In the genomic region with DNA sequence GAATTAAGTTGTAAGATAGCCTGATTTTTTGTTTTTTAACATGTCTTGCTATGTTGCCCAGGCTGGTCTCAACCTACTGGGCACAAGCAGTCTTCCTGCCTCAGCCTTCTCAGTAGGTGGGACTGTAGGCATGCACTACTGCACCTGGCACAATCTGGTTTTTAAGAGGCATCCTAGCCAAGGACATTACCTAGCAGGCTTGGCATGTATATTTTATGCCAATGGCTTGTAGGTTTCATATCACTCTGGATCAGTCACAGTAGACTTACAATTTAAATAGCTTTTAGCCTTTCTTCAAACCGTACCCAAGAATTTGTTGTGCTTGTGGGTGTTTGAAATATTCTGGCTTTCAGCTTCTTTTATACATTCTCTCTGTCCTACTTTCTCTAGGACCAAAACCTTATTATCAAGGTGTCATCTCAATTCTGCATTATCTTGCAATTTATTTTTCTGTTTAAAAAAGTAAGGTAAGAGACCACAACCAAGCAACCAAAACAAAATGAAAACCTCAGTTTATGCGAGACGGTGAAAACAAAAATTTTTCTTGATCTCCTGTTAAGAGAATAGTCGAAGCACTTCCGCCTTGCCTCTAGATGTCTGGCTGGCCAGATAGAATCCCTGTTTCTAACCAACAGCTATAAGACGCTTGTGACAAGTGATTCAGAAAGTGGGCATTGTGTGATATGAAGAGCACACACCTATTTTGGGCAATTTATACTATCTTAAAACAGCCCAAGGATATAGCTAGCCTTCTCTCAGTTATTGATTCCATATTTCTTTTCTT, we compare ENCODE assay signal across 1 cellular context.
TF ChIP-seq lines count a peak whose summit lies in the region.

No MANE protein-coding gene starts in this region.

TF ChIP-seq in GM23338, 12 proteins besides CTCF, POLR2A, EP300 and RAD21 (continued from another document):
- no peak for TF ChIP-seq ZNF114 (CRISPR knock-in tag; IDR thresholded peaks at IDR 0.05)
- no peak for TF ChIP-seq EZH2phosphoT487 (IDR thresholded peaks at IDR 0.05; ENCODE audit: unreplicated experiment)
- TF ChIP-seq NANOG (IDR thresholded peaks at IDR 0.05; ENCODE audit: borderline replicate concordance) = no peak
- no peak for TF ChIP-seq POLR2AphosphoS5 (IDR thresholded peaks at IDR 0.05; ENCODE audit: low read depth)
- no peak for TF ChIP-seq ETS1 (IDR thresholded peaks at IDR 0.05)
- TF ChIP-seq, protein P1, sequence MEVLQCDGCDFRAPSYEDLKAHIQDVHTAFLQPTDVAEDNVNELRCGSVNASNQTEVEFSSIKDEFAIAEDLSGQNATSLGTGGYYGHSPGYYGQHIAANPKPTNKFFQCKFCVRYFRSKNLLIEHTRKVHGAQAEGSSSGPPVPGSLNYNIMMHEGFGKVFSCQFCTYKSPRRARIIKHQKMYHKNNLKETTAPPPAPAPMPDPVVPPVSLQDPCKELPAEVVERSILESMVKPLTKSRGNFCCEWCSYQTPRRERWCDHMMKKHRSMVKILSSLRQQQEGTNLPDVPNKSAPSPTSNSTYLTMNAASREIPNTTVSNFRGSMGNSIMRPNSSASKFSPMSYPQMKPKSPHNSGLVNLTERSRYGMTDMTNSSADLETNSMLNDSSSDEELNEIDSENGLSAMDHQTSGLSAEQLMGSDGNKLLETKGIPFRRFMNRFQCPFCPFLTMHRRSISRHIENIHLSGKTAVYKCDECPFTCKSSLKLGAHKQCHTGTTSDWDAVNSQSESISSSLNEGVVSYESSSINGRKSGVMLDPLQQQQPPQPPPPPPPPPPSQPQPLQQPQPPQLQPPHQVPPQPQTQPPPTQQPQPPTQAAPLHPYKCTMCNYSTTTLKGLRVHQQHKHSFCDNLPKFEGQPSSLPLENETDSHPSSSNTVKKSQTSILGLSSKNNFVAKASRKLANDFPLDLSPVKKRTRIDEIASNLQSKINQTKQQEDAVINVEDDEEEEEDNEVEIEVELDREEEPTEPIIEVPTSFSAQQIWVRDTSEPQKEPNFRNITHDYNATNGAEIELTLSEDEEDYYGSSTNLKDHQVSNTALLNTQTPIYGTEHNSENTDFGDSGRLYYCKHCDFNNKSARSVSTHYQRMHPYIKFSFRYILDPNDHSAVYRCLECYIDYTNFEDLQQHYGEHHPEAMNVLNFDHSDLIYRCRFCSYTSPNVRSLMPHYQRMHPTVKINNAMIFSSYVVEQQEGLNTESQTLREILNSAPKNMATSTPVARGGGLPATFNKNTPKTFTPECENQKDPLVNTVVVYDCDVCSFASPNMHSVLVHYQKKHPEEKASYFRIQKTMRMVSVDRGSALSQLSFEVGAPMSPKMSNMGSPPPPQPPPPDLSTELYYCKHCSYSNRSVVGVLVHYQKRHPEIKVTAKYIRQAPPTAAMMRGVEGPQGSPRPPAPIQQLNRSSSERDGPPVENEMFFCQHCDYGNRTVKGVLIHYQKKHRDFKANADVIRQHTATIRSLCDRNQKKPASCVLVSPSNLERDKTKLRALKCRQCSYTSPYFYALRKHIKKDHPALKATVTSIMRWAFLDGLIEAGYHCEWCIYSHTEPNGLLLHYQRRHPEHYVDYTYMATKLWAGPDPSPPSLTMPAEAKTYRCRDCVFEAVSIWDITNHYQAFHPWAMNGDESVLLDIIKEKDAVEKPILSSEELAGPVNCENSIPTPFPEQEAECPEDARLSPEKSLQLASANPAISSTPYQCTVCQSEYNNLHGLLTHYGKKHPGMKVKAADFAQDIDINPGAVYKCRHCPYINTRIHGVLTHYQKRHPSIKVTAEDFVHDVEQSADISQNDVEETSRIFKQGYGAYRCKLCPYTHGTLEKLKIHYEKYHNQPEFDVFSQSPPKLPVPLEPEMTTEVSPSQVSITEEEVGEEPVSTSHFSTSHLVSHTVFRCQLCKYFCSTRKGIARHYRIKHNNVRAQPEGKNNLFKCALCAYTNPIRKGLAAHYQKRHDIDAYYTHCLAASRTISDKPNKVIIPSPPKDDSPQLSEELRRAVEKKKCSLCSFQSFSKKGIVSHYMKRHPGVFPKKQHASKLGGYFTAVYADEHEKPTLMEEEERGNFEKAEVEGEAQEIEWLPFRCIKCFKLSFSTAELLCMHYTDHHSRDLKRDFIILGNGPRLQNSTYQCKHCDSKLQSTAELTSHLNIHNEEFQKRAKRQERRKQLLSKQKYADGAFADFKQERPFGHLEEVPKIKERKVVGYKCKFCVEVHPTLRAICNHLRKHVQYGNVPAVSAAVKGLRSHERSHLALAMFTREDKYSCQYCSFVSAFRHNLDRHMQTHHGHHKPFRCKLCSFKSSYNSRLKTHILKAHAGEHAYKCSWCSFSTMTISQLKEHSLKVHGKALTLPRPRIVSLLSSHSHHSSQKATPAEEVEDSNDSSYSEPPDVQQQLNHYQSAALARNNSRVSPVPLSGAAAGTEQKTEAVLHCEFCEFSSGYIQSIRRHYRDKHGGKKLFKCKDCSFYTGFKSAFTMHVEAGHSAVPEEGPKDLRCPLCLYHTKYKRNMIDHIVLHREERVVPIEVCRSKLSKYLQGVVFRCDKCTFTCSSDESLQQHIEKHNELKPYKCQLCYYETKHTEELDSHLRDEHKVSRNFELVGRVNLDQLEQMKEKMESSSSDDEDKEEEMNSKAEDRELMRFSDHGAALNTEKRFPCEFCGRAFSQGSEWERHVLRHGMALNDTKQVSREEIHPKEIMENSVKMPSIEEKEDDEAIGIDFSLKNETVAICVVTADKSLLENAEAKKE (CRISPR knock-in tag; IDR thresholded peaks at IDR 0.05) = no peak
